13 cellular contexts compared by ENCODE assay signal in genomic region chr9:124674651-124675050, GRCh38.
DNase-seq lines count a peak whose midpoint lies in the region; TF ChIP-seq lines count a peak whose summit lies in the region.
"Had no signal": no experiment of that assay in that cellular context is flagged by ENCODE, and none has a peak within 500 bp of the region (broad histone marks: within the 10 kb centered on the region; RNA-seq: fewer than 3 reads in every experiment).

No MANE protein-coding gene starts in this region.

- H3K36me3 Mint-ChIP-seq in Calu3 (ENCODE audit: insufficient read depth, unreplicated experiment) (peaks cover 9% of the 10 kb centered on the region), chondrocyte (ENCODE audit: low read depth) (peaks cover 4% of the 10 kb centered on the region), mesothelial cell of epicardium (peaks cover 7% of the 10 kb centered on the region), type B pancreatic cell (peaks cover 5% of the 10 kb centered on the region)
- H3K36me3 Mint-ChIP-seq: CD8-positive, alpha-beta T cell had no signal

- intact Hi-C loops in Calu3 (cut with micrococcal nuclease; ENCODE audit: unreplicated experiment), result no loop called here

- H3K27ac Mint-ChIP-seq in Calu3 (ENCODE audit: unreplicated experiment) (peak overlapping the region; percentile 42), chondrocyte (ENCODE audit: unreplicated experiment) (peak overlapping the region; percentile 10), mesothelial cell of epicardium (peak overlapping the region; percentile 47), type B pancreatic cell (peak overlapping the region; percentile 18)
- H3K27ac Mint-ChIP-seq: B cell; CD8-positive, alpha-beta T cell; H9 had no signal

- CTCF ChIA-PET in Calu3 (lab: Charles Lee), result interaction anchor here (1.0 kb wide), 1 partner anchor 9 kb away, joined by 4 read pairs; no protein-coding TSS in a partner anchor

- no TSS peak for BruUV-seq in Calu3 (replicated peaks; lab: Mats Ljungman, UMichigan)

- TF ChIP-seq CTCF in Calu3 (IDR thresholded peaks at IDR 0.05; ENCODE audit: unreplicated experiment), result no peak
- TF ChIP-seq CTCF in chondrocyte (IDR thresholded peaks at IDR 0.05), result no peak
- TF ChIP-seq CTCF in mesothelial cell of epicardium (IDR thresholded peaks at IDR 0.05; ENCODE audit: unreplicated experiment), result no peak
- no peak for TF ChIP-seq CTCF in type B pancreatic cell (conservative IDR thresholded peaks at IDR 0.05)

- H3K9me3 Mint-ChIP-seq in Calu3 (ENCODE audit: low read depth, unreplicated experiment) (no peaks in the 10 kb centered on the region), chondrocyte (ENCODE audit: low read depth) (no peaks in the 10 kb centered on the region), mesothelial cell of epicardium (no peaks in the 10 kb centered on the region), type B pancreatic cell (no peaks in the 10 kb centered on the region)
- H3K9me3 Mint-ChIP-seq: CD8-positive, alpha-beta T cell; H9 had no signal

- no peak for DNase-seq in Calu3
- no peak for DNase-seq in chondrocyte (ENCODE audit: low spot score)
- DNase-seq in mesothelial cell of epicardium (ENCODE audit: low spot score in 2 of 2, unreplicated experiment in 2 of 2), result no peak
- DNase-seq in type B pancreatic cell (ENCODE audit: extremely low spot score, unreplicated experiment), result no peak
- DNase-seq in NCI-H1417 treated with DMSO at 0.1 percent for 48 hours (lab: John Stamatoyannopoulos, UW), result no peak
- no peak for DNase-seq in ureter (ENCODE audit: low spot score)
- DNase-seq in SW 1271 (lab: John Stamatoyannopoulos, UW), result no peak
- DNase-seq: CD8-positive, alpha-beta T cell; COR-L47; DMS79 treated with DMSO at 0.1 percent for 48 hours; GF-D8; H9 had no signal

- peaks cover 36% of the 10 kb centered on the region for H3K4me1 Mint-ChIP-seq in Calu3 (ENCODE audit: low read depth, unreplicated experiment)
- peaks cover 72% of the 10 kb centered on the region for H3K4me1 Mint-ChIP-seq in chondrocyte (ENCODE audit: low read depth)
- H3K4me1 Mint-ChIP-seq in mesothelial cell of epicardium, result peaks cover 19% of the 10 kb centered on the region
- peaks cover 22% of the 10 kb centered on the region for H3K4me1 Mint-ChIP-seq in type B pancreatic cell (ENCODE audit: unreplicated experiment)
- H3K4me1 Mint-ChIP-seq: B cell had no signal

- H3K4me3 Mint-ChIP-seq in Calu3 (ENCODE audit: low read depth, unreplicated experiment) (no peak overlapping the region), chondrocyte (ENCODE audit: unreplicated experiment) (no peak overlapping the region), mesothelial cell of epicardium (no peak overlapping the region), type B pancreatic cell (no peak overlapping the region)
- H3K4me3 Mint-ChIP-seq: B cell; CD8-positive, alpha-beta T cell; H9 had no signal

- H3K27me3 Mint-ChIP-seq in Calu3 (ENCODE audit: unreplicated experiment), result no peaks in the 10 kb centered on the region
- H3K27me3 Mint-ChIP-seq in chondrocyte (ENCODE audit: low read depth), result no peaks in the 10 kb centered on the region
- no peaks in the 10 kb centered on the region for H3K27me3 Mint-ChIP-seq in mesothelial cell of epicardium (ENCODE audit: low read depth)
- no peaks in the 10 kb centered on the region for H3K27me3 Mint-ChIP-seq in type B pancreatic cell
- H3K27me3 Mint-ChIP-seq: B cell had no signal
